In the genomic region with DNA sequence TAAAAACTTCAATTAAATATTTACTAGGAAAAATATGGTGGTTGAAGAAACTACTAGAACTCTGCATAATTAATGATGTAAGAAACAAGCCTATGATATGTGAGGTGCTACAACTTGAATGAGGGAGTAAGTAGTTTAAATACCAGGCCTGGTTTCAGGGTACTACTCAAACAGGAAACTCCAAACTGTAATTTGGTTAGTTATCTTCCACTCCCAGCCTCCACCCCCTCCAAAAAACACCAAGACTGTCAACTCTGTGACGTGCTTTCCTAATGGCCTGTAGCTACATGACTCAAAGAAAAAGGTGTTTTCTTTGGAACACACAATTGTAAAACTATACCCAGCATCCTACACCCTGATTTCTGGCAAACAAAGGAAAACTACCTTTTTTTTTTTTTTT, we compare ENCODE assay signal across 10 cellular contexts. TPM values are rescaled to one million over a fixed set of nuclear protein-coding genes. Genes with fewer than 3 reads are reported as not detected.
DNase-seq lines count a peak whose midpoint lies in the region; ATAC-seq, FAIRE-seq and TF ChIP-seq lines count a peak whose summit lies in the region.
"Had no signal": no experiment of that assay in that cellular context is flagged by ENCODE, and none has a peak within 500 bp of the region (broad histone marks: within the 10 kb centered on the region; RNA-seq: fewer than 3 reads in every experiment).

No MANE protein-coding gene starts in this region.

- H3K36me3 Mint-ChIP-seq in stimulated activated effector memory CD8-positive, alpha-beta T cell treated with anti-CD3 and anti-CD28 coated beads, Interleukin-12 subunit alpha, Interleukin-12 subunit beta, amount 100 ng/mL, for 72 hours, result peaks cover 13% of the 10 kb centered on the region

- peak; percentile 92 for ATAC-seq in PC-3
- ATAC-seq in stimulated activated effector memory CD8-positive, alpha-beta T cell treated with anti-CD3 and anti-CD28 coated beads, Interleukin-12 subunit alpha, Interleukin-12 subunit beta, amount 100 ng/mL, for 72 hours, result peak; percentile 96
- ATAC-seq: sciatic nerve had no signal

- H3K4me2 ChIP-seq in PC-3 (ENCODE audit: low read length), result peak overlapping the region; percentile 61

- H3K4me1 Mint-ChIP-seq in stimulated activated effector memory CD8-positive, alpha-beta T cell treated with anti-CD3 and anti-CD28 coated beads, Interleukin-12 subunit alpha, Interleukin-12 subunit beta, amount 100 ng/mL, for 72 hours, result peaks cover 27% of the 10 kb centered on the region

- no peak overlapping the region for H2AFZ ChIP-seq in PC-3 (ENCODE audit: low read length)

- H3K4me3 ChIP-seq in PC-3 (ENCODE audit: low read length), result no peak overlapping the region
- H3K4me3 ChIP-seq in bronchial epithelial cell (ENCODE audit: low read depth, low read length), result no peak overlapping the region
- no peak overlapping the region for H3K4me3 ChIP-seq in WERI-Rb-1 (ENCODE audit: low read depth, low read length)

- peak overlapping the region; percentile 78 for H3K27ac ChIP-seq in PC-3 (ENCODE audit: low read length)
- H3K27ac ChIP-seq in WERI-Rb-1, result no peak overlapping the region
- H3K27ac ChIP-seq: HL-60 had no signal

- no peak overlapping the region for H3K4me3 Mint-ChIP-seq in stimulated activated effector memory CD8-positive, alpha-beta T cell treated with anti-CD3 and anti-CD28 coated beads, Interleukin-12 subunit alpha, Interleukin-12 subunit beta, amount 100 ng/mL, for 72 hours

- POLR2A ChIA-PET in PC-3 (lab: Charles Lee; ENCODE audit: unreplicated experiment), result interaction anchor here (1.0 kb wide), 1 partner anchor 12 kb away, joined by 4 read pairs; no protein-coding TSS in a partner anchor

- no TSS peak for BruUV-seq in PC-3 (replicated peaks; lab: Mats Ljungman, UMichigan)

- H3K79me2 ChIP-seq in PC-3 (ENCODE audit: low read length), result peaks cover 20% of the 10 kb centered on the region

- intact Hi-C loops in PC-3 (cut with micrococcal nuclease), result loop anchor here (1.0 to 5.0 kb wide), 2 partner anchors 8 to 33 kb away; no protein-coding TSS in a partner anchor

- 0 out of 2 replicates have a peak overlapping the region, but pooled peaks have one; percentile 3 for H3K9ac ChIP-seq in PC-3 (ENCODE audit: low read length)

- TF ChIP-seq CTCF in PC-3 (conservative IDR thresholded peaks at IDR 0.05; ENCODE audit: low read depth, low read length) (no peak), bronchial epithelial cell (IDR thresholded peaks at IDR 0.05; ENCODE audit: insufficient read depth, low read length, severe bottlenecking) (no peak), WERI-Rb-1 (IDR thresholded peaks at IDR 0.05; ENCODE audit: low read depth, low read length) (no peak)

- H3K9me2 ChIP-seq in PC-3 (replicated peaks; ENCODE audit: low read length), result no peaks in the 10 kb centered on the region

- CTCF ChIA-PET in PC-3 (lab: Charles Lee), result no interaction called here

- DNase-seq in activated CD4-positive, alpha-beta T cell treated with anti-CD3 and anti-CD28 coated beads for 48 hours, result peak; percentile 63
- DNase-seq in activated CD4-positive, alpha-beta T cell treated with anti-CD3 and anti-CD28 coated beads, Interleukin-2, amount 50 U/mL, for 1 hour, result no peak
- DNase-seq in PC-3, result peak; percentile 82
- peak; percentile 88 for DNase-seq in bronchial epithelial cell (ENCODE audit: low read depth)
- DNase-seq in stimulated activated effector memory CD8-positive, alpha-beta T cell treated with anti-CD3 and anti-CD28 coated beads, Interleukin-12 subunit alpha, Interleukin-12 subunit beta, amount 100 ng/mL, for 72 hours (ENCODE audit: low spot score in 2 of 2), result peak in 1 of 2 donors; percentile 58
- DNase-seq in WERI-Rb-1, result no peak
- no peak for DNase-seq in UCSD-AML1 (lab: John Stamatoyannopoulos, UW; ENCODE audit: unreplicated experiment)
- no peak for DNase-seq in hypothalamus (lab: John Stamatoyannopoulos, UW)

- H4K20me1 ChIP-seq in PC-3 (ENCODE audit: low read length), result no peaks in the 10 kb centered on the region

- no peaks in the 10 kb centered on the region for H3K9me3 ChIP-seq in PC-3 (ENCODE audit: low read length)
- H3K9me3 ChIP-seq in WERI-Rb-1 (ENCODE audit: severe bottlenecking), result no peaks in the 10 kb centered on the region

- H3K4me1 ChIP-seq in PC-3 (ENCODE audit: insufficient read depth, low read length), result peaks cover 15% of the 10 kb centered on the region

- no peaks in the 10 kb centered on the region for H3K36me3 ChIP-seq in PC-3 (ENCODE audit: low read depth, low read length)
- H3K36me3 ChIP-seq in bronchial epithelial cell (ENCODE audit: control insufficient read depth, insufficient read depth, low read length), result no peaks in the 10 kb centered on the region
- H3K36me3 ChIP-seq in WERI-Rb-1, result no peaks in the 10 kb centered on the region; the same call in 1 of the 2 replicates

- no peaks in the 10 kb centered on the region for H3K27me3 ChIP-seq in PC-3 (ENCODE audit: low read length)
- no peaks in the 10 kb centered on the region for H3K27me3 ChIP-seq in bronchial epithelial cell (ENCODE audit: control insufficient read depth, insufficient read depth, low read length)
- H3K27me3 ChIP-seq in WERI-Rb-1 (ENCODE audit: insufficient read depth, low read depth, severe bottlenecking), result no peaks in the 10 kb centered on the region

- no peak for FAIRE-seq in bronchial epithelial cell (lab: Jason Lieb, UNC)

- H3K27ac Mint-ChIP-seq in stimulated activated effector memory CD8-positive, alpha-beta T cell treated with anti-CD3 and anti-CD28 coated beads, Interleukin-12 subunit alpha, Interleukin-12 subunit beta, amount 100 ng/mL, for 72 hours, result no peak overlapping the region

- H3F3A ChIP-seq in PC-3 (ENCODE audit: low read length, unreplicated experiment), result peaks cover 4% of the 10 kb centered on the region

- no peaks in the 10 kb centered on the region for H3K9me3 Mint-ChIP-seq in stimulated activated effector memory CD8-positive, alpha-beta T cell treated with anti-CD3 and anti-CD28 coated beads, Interleukin-12 subunit alpha, Interleukin-12 subunit beta, amount 100 ng/mL, for 72 hours

RNA-seq across cellular contexts. Expression of gene RCC1, which starts 55.9 kb away (rescaled TPM):
- total RNA-seq in PC-3 (2014; rRNA removed), result 96.5 and 119 TPM in 2 replicates
- 55.9 and 122 TPM in 2 replicates for total RNA-seq in bronchial epithelial cell

Comparison
In these comparisons a context has a peak if more than half of its experiments do, and no peak if none do; other contexts are left out.
1. DNase-seq: peak in activated CD4-positive, alpha-beta T cell treated with anti-CD3 and anti-CD28 coated beads for 48 hours (single experiment), PC-3 (single experiment) and bronchial epithelial cell (single experiment); none in activated CD4-positive, alpha-beta T cell treated with anti-CD3 and anti-CD28 coated beads, Interleukin-2, amount 50 U/mL, for 1 hour (single experiment), WERI-Rb-1 (single experiment), UCSD-AML1 (single experiment) and hypothalamus (0 of 51).